In genomic region chr15:101481381-101481705, GRCh38 we compare ENCODE assay signal across 15 cellular contexts. TPM values are rescaled to one million over a fixed set of nuclear protein-coding genes. Genes with fewer than 3 reads are reported as not detected.
DNase-seq lines count a peak whose midpoint lies in the region; ATAC-seq and TF ChIP-seq lines count a peak whose summit lies in the region.
"Had no signal": no experiment of that assay in that cellular context is flagged by ENCODE, and none has a peak within 500 bp of the region (broad histone marks: within the 10 kb centered on the region; RNA-seq: fewer than 3 reads in every experiment).

No MANE protein-coding gene starts in this region.

- peak overlapping the region in 54 of 59 donors; percentile 4 to 99 (median 91) for H3K27ac ChIP-seq in dorsolateral prefrontal cortex
- no peak overlapping the region for H3K27ac ChIP-seq in mesendoderm (ENCODE audit: low read depth, low read length)

- POLR2A ChIA-PET in GM10248 (lab: Yijun Ruan, JAX): no interaction called here

- H3K4me1 Mint-ChIP-seq in stimulated activated naive CD8-positive, alpha-beta T cell treated with anti-CD3 and anti-CD28 coated beads, Interleukin-15, amount 100 ng/mL, for 72 hours: peaks cover 14% of the 10 kb centered on the region
- no peaks in the 10 kb centered on the region for H3K4me1 Mint-ChIP-seq in activated naive CD8-positive, alpha-beta T cell treated with anti-CD3 and anti-CD28 coated beads for 36 hours
- H3K4me1 Mint-ChIP-seq: CD14-positive monocyte had no signal

- DNase-seq in stimulated activated naive CD8-positive, alpha-beta T cell treated with anti-CD3 and anti-CD28 coated beads, Interleukin-15, amount 100 ng/mL, for 72 hours: no peak
- DNase-seq in stimulated activated naive CD8-positive, alpha-beta T cell treated with anti-CD3 and anti-CD28 coated beads, Interleukin-15, Interleukin-2, amounts not matched to agents 100 U/mL and 50 U/mL, for 24 hours: no peak
- DNase-seq in dorsolateral prefrontal cortex: no peak
- peak; percentile 36 for DNase-seq in mesendoderm
- no peak for DNase-seq in activated naive CD8-positive, alpha-beta T cell treated with anti-CD3 and anti-CD28 coated beads for 36 hours
- no peak for DNase-seq in GM10248 (ENCODE audit: extremely low spot score)
- DNase-seq: DMS53; NCI-H1048; NCI-H146; NCI-H226; NCI-H69; NK-92 treated with Interleukin-12 subunit alpha and Interleukin-12 subunit beta, amount 100 ng/mL, for 24 hours had no signal

- no peaks in the 10 kb centered on the region for H3K79me2 ChIP-seq in mesendoderm (ENCODE audit: control insufficient read depth, insufficient read depth, low read length)

- H3K36me3 ChIP-seq in mesendoderm (ENCODE audit: control insufficient read depth, insufficient read depth, low read length): no peaks in the 10 kb centered on the region

- H3K4me3 Mint-ChIP-seq in stimulated activated naive CD8-positive, alpha-beta T cell treated with anti-CD3 and anti-CD28 coated beads, Interleukin-15, amount 100 ng/mL, for 72 hours: no peak overlapping the region
- H3K4me3 Mint-ChIP-seq in activated naive CD8-positive, alpha-beta T cell treated with anti-CD3 and anti-CD28 coated beads for 36 hours: no peak overlapping the region

- ATAC-seq in stimulated activated naive CD8-positive, alpha-beta T cell treated with anti-CD3 and anti-CD28 coated beads, Interleukin-15, amount 100 ng/mL, for 72 hours: peak; percentile 13
- ATAC-seq in stimulated activated naive CD8-positive, alpha-beta T cell treated with anti-CD3 and anti-CD28 coated beads, Interleukin-15, Interleukin-2, amounts not matched to agents 100 U/mL and 50 U/mL, for 24 hours: no peak
- ATAC-seq in GM18909 (IDR thresholded peaks at IDR 0.05; ENCODE audit: poor library complexity, unreplicated experiment) (no peak), GM19455 (IDR thresholded peaks at IDR 0.05; ENCODE audit: unreplicated experiment) (no peak)

- no peak overlapping the region for H3K4me3 ChIP-seq in dorsolateral prefrontal cortex
- no peak overlapping the region for H3K4me3 ChIP-seq in mesendoderm (ENCODE audit: low read length)

- no peak overlapping the region for H3K18ac ChIP-seq in mesendoderm (ENCODE audit: low read length)

- peaks cover 6% of the 10 kb centered on the region for H3K4me1 ChIP-seq in mesendoderm (ENCODE audit: control insufficient read depth, low read depth, low read length)

- TF ChIP-seq CTCF in dorsolateral prefrontal cortex (IDR thresholded peaks at IDR 0.05 in 54 of 56, conservative IDR thresholded peaks at IDR 0.05 in 2 of 56; ENCODE audit: low read depth in 1 of 56, partially characterized antibody in 56 of 56) (no peak), GM10248 (IDR thresholded peaks at IDR 0.05; ENCODE audit: control extremely low read depth, extremely low read depth, low read depth, missing control alignments) (no peak)

- H3K36me3 Mint-ChIP-seq in activated naive CD8-positive, alpha-beta T cell treated with anti-CD3 and anti-CD28 coated beads for 36 hours: no peaks in the 10 kb centered on the region
- H3K36me3 Mint-ChIP-seq: CD14-positive monocyte had no signal

- H3K27me3 Mint-ChIP-seq in stimulated activated naive CD8-positive, alpha-beta T cell treated with anti-CD3 and anti-CD28 coated beads, Interleukin-15, amount 100 ng/mL, for 72 hours: peaks cover 42% of the 10 kb centered on the region
- H3K27me3 Mint-ChIP-seq in activated naive CD8-positive, alpha-beta T cell treated with anti-CD3 and anti-CD28 coated beads for 36 hours: peaks cover 7% of the 10 kb centered on the region

- H3K4me2 ChIP-seq in mesendoderm (ENCODE audit: low read length): no peak overlapping the region

- peak overlapping the region; percentile 17 to 79 for H3K27ac Mint-ChIP-seq in stimulated activated naive CD8-positive, alpha-beta T cell treated with anti-CD3 and anti-CD28 coated beads, Interleukin-15, amount 100 ng/mL, for 72 hours
- no peak overlapping the region for H3K27ac Mint-ChIP-seq in activated naive CD8-positive, alpha-beta T cell treated with anti-CD3 and anti-CD28 coated beads for 36 hours

- intact Hi-C loops in dorsolateral prefrontal cortex (cut with DNase I): loop anchor here in 1 of 2 donors (5.0 to 10.0 kb wide), 2 partner anchors 39 to 163 kb away; no protein-coding TSS in a partner anchor

- H2BK5ac ChIP-seq in mesendoderm (ENCODE audit: low read length): no peak overlapping the region

- H2AK5ac ChIP-seq in mesendoderm (ENCODE audit: low read length): no peak overlapping the region

- H3K9me3 Mint-ChIP-seq in stimulated activated naive CD8-positive, alpha-beta T cell treated with anti-CD3 and anti-CD28 coated beads, Interleukin-15, amount 100 ng/mL, for 72 hours: no peaks in the 10 kb centered on the region
- no peaks in the 10 kb centered on the region for H3K9me3 Mint-ChIP-seq in activated naive CD8-positive, alpha-beta T cell treated with anti-CD3 and anti-CD28 coated beads for 36 hours

- no peak overlapping the region for H3K23ac ChIP-seq in mesendoderm (ENCODE audit: low read length)

- H3K4ac ChIP-seq in mesendoderm (ENCODE audit: low read depth, low read length): no peak overlapping the region

- no peak overlapping the region for H3K9ac ChIP-seq in mesendoderm (ENCODE audit: low read length)

- no CpG with 5 or more reads among the region's 8 CpGs for WGBS in mesendoderm (ENCODE audit: extremely low coverage, insufficient coverage, low lambda C conversion rate)

- peak overlapping the region; percentile 7 for H3K56ac ChIP-seq in mesendoderm (ENCODE audit: low read length)

- no peak overlapping the region for H4K5ac ChIP-seq in mesendoderm (ENCODE audit: low read length)

- H4K8ac ChIP-seq in mesendoderm (ENCODE audit: low read depth, low read length): no peak overlapping the region

- CTCF ChIA-PET in GM10248 (lab: Yijun Ruan, JAX): no interaction called here

- H3K79me1 ChIP-seq in mesendoderm (ENCODE audit: low read length): no peaks in the 10 kb centered on the region

- no peak overlapping the region for H2BK15ac ChIP-seq in mesendoderm (replicated peaks; ENCODE audit: low read depth)

- H2BK120ac ChIP-seq in mesendoderm (ENCODE audit: low read depth, low read length): no peak overlapping the region

- no peaks in the 10 kb centered on the region for H3K27me3 ChIP-seq in dorsolateral prefrontal cortex
- H3K27me3 ChIP-seq in mesendoderm (ENCODE audit: insufficient read depth, low read length, poor library complexity): no peaks in the 10 kb centered on the region

RNA-seq across cellular contexts. Expression of gene PCSK6, which starts 8.2 kb away (rescaled TPM):
- total RNA-seq in dorsolateral prefrontal cortex: 100 to 1,000 TPM in 22 of 120 experiments, 10 to 100 TPM in 98; 15.2 to 217 (median 52.8) TPM
- 1.8 TPM for polyA plus RNA-seq in mesendoderm (2013, experiment 1 of 2)
- 2.3 TPM for polyA plus RNA-seq in mesendoderm (2013, experiment 2 of 2)
- 1 to 10 TPM; 4.0 to 4.6 TPM for total RNA-seq in activated naive CD8-positive, alpha-beta T cell treated with anti-CD3 and anti-CD28 coated beads for 36 hours
